ENCODE assay signal across 8 cellular contexts in the genomic region with DNA sequence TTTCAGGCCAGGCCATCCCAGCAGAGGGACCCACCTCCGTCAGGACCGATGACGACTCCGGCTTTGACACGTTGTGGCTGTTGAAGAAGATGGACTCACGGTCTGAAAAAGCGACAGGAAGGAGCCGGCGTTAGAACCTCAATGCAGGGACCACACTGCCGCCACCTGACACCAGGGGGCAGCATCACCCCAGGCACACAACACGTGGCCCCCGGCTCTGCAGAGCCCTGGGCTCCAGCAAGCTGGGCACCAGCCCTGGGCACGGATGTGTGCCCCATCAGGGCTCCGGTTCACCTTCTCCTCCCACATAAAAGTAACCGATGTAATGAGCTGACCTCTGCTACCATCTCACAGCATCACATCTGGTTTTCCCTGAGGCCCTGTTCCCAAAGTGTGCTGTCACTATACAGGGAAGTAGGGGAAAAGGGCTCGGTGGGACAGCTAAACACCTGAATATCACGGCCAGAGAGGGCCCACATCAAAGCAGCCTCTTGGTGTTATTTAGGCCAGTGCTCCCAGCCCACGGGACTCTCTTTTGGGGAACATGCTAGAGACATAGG. TPM values are rescaled to one million over a fixed set of nuclear protein-coding genes. Genes with fewer than 3 reads are reported as not detected.
DNase-seq lines count a peak whose midpoint lies in the region; ATAC-seq, FAIRE-seq and TF ChIP-seq lines count a peak whose summit lies in the region.

No MANE protein-coding gene starts in this region.

- H3K27me3 ChIP-seq in pancreas, result no peaks in the 10 kb centered on the region
- H3K27me3 ChIP-seq in tibial artery, result no peaks in the 10 kb centered on the region

- no peak for FAIRE-seq in pancreas (lab: Jason Lieb, UNC)

- H3K9me3 ChIP-seq in pancreas, result no peaks in the 10 kb centered on the region
- H3K9me3 ChIP-seq in tibial artery, result no peaks in the 10 kb centered on the region

- H3K27ac ChIP-seq in pancreas (no peak overlapping the region), tibial artery (peak overlapping the region; percentile 72 to 85)

- intact Hi-C loops in pancreas (cut with DNase I), result loop anchor here in 2 of 3 donors (5.0 to 10.0 kb wide), 3 partner anchors 153 to 193 kb away; no protein-coding TSS in a partner anchor
- intact Hi-C loops in tibial artery (cut with DNase I; ENCODE audit: low total_unique reads), result loop anchor here (1.0 to 10.0 kb wide), 4 partner anchors 163 to 255 kb away; a partner anchor contains a TSS

- no peak overlapping the region for H3K4me3 ChIP-seq in Jurkat, Clone E6-1 (ENCODE audit: low read length)
- H3K4me3 ChIP-seq in pancreas, result no peak overlapping the region
- H3K4me3 ChIP-seq in tibial artery, result peak overlapping the region; percentile 9 to 26

- peak; percentile 78 for ATAC-seq in GM21390 (IDR thresholded peaks at IDR 0.05; ENCODE audit: unreplicated experiment)
- peak; percentile 85 to 98 (median 96) for ATAC-seq in pancreas

- no peaks in the 10 kb centered on the region for H3K4me1 ChIP-seq in pancreas
- peaks cover 0 to 43% (median 37%) of the 10 kb centered on the region in 4 donors for H3K4me1 ChIP-seq in tibial artery

- TF ChIP-seq CTCF in pancreas (IDR thresholded peaks at IDR 0.05) (peak; percentile 92 to 97 (median 94)), tibial artery (IDR thresholded peaks at IDR 0.05) (peak; percentile 98)

- WGBS in pancreas, 2 donors, result 17 to 19% methylated on average over 18 of the region's 18 CpGs

- H3K36me3 ChIP-seq in pancreas (peaks cover 0 to 11% (median 0%) of the 10 kb centered on the region in 3 donors), tibial artery (peaks cover 3 to 49% (median 24%) of the 10 kb centered on the region in 3 donors)

- DNase-seq in COLO668 (lab: John Stamatoyannopoulos, UW; ENCODE audit: unreplicated experiment) (peak; percentile 88), SHP77 treated with DMSO at 0.1 percent for 48 hours (lab: John Stamatoyannopoulos, UW) (peak; percentile 7), germinal center (ENCODE audit: low spot score) (peak; percentile 85), pancreas (peak; percentile 61 to 94 (median 82)), tibial artery (peak; percentile 77 to 88)
- DNase-seq in Jurkat, Clone E6-1 (ENCODE audit: low read depth, low spot score), result peak; percentile 66
- DNase-seq in activated naive CD4-positive, alpha-beta T cell (lab: John Stamatoyannopoulos, UW), result peak; percentile 67 to 79 (median 72)

RNA-seq across cellular contexts. Expression of a gene that starts 29.0 kb away (rescaled TPM):
- not detected for polyA plus RNA-seq in Jurkat, Clone E6-1 (2012; ENCODE audit: insufficient read depth, insufficient read length)
- total RNA-seq in pancreas, result 100 to 1,000 TPM in 2 of 6 donors, 10 to 100 TPM in 4; 30.3 to 176 (median 67.9) TPM
- polyA plus RNA-seq in pancreas, result 1,000 to 10,000 TPM in 1 of 2 donors, 100 to 1,000 TPM in 1; 706 to 1,505 TPM

Comparison
In these comparisons a context has a peak if more than half of its experiments do, and no peak if none do; other contexts are left out.
1. DNase-seq: peak in every context shown above with its lines; median percentile 88 in COLO668; 85 in germinal center; 82 in tibial artery; 82 in pancreas; 72 in activated naive CD4-positive, alpha-beta T cell; 66 in Jurkat, Clone E6-1; 7 in SHP77 treated with DMSO at 0.1 percent for 48 hours.
2. H3K4me3 ChIP-seq: peak in tibial artery (2 of 2); none in Jurkat, Clone E6-1 (single experiment) and pancreas (0 of 4).
3. H3K27ac ChIP-seq: peak in tibial artery (2 of 2); none in pancreas (0 of 4).